2 cellular contexts compared by ENCODE assay signal in genomic region chr4:7941111-7942018, GRCh38.
TF ChIP-seq lines count a peak whose summit lies in the region.

No MANE protein-coding gene starts in this region.

TF ChIP-seq in HepG2, 621 proteins besides CTCF, POLR2A, EP300 and RAD21 (continued from another document and continues in another):
- TF ChIP-seq SIX4 (CRISPR knock-in tag; IDR thresholded peaks at IDR 0.05) (no peak), ELF4 (CRISPR knock-in tag; IDR thresholded peaks at IDR 0.05; ENCODE audit: borderline replicate concordance) (no peak), ZNF616 (CRISPR knock-in tag; IDR thresholded peaks at IDR 0.05; ENCODE audit: low read depth) (no peak), RARA (CRISPR knock-in tag; IDR thresholded peaks at IDR 0.05) (0 out of 2 replicates have a peak, but pooled peaks have one; percentile 14), FOSL2 (CRISPR knock-in tag; IDR thresholded peaks at IDR 0.05) (peak; percentile 74), ZNF263 (CRISPR knock-in tag; IDR thresholded peaks at IDR 0.05) (peak; percentile 72), ZNF20 (CRISPR knock-in tag; IDR thresholded peaks at IDR 0.05) (no peak), RARG (CRISPR knock-in tag; IDR thresholded peaks at IDR 0.05; ENCODE audit: low read depth) (no peak), KIAA2018 (CRISPR knock-in tag; IDR thresholded peaks at IDR 0.05; ENCODE audit: borderline replicate concordance) (no peak), SNAPC5 (CRISPR knock-in tag; IDR thresholded peaks at IDR 0.05; ENCODE audit: borderline replicate concordance) (no peak), ZNF468 (CRISPR knock-in tag; IDR thresholded peaks at IDR 0.05) (no peak), JUND (CRISPR knock-in tag; IDR thresholded peaks at IDR 0.05) (no peak), ZNF7 (CRISPR knock-in tag; IDR thresholded peaks at IDR 0.05) (no peak), TMF1 (CRISPR knock-in tag; IDR thresholded peaks at IDR 0.05; ENCODE audit: low read depth) (no peak), DNMT1 (CRISPR knock-in tag; IDR thresholded peaks at IDR 0.05) (no peak), NR1H2 (CRISPR knock-in tag; IDR thresholded peaks at IDR 0.05; ENCODE audit: borderline replicate concordance, low read depth) (no peak), HDAC2 (CRISPR knock-in tag; IDR thresholded peaks at IDR 0.05) (no peak), ZBTB4 (CRISPR knock-in tag; IDR thresholded peaks at IDR 0.05; ENCODE audit: borderline replicate concordance) (no peak)

TF ChIP-seq in WTC11, 78 proteins besides CTCF, POLR2A, EP300 and RAD21:
- TF ChIP-seq USF2 (CRISPR knock-in tag; IDR thresholded peaks at IDR 0.05) (no peak; the same call in 1 of the 2 replicates), TCF7 (CRISPR knock-in tag; IDR thresholded peaks at IDR 0.05; ENCODE audit: low read depth) (no peak), CBFB (CRISPR knock-in tag; IDR thresholded peaks at IDR 0.05; ENCODE audit: low read depth) (no peak), ZNF121 (CRISPR knock-in tag; IDR thresholded peaks at IDR 0.05) (peak; percentile 14; the same call in 1 of the 2 replicates), IRF2 (CRISPR knock-in tag; IDR thresholded peaks at IDR 0.05; ENCODE audit: borderline replicate concordance, low read depth) (no peak), AR (CRISPR knock-in tag; IDR thresholded peaks at IDR 0.05) (no peak)
TF ChIP-seq in WTC11: peak in this region for 1.
